ENCODE assay signal across 8 cellular contexts in genomic region chr19:2703077-2703437, GRCh38. TPM values are rescaled to one million over a fixed set of nuclear protein-coding genes. Genes with fewer than 3 reads are reported as not detected.
DNase-seq lines count a peak whose midpoint lies in the region; ATAC-seq and TF ChIP-seq lines count a peak whose summit lies in the region.

No MANE protein-coding gene starts in this region.

- no peaks in the 10 kb centered on the region for H4K20me1 ChIP-seq in Loucy (ENCODE audit: insufficient read depth, low read length, poor library complexity, severe bottlenecking)

- peak overlapping the region; percentile 53 for H3K27ac Mint-ChIP-seq in CD4-positive, alpha-beta T cell

- POLR2A ChIA-PET in CD4-positive, alpha-beta T cell (lab: Charles Lee): interaction anchor here (0.6 kb wide), 1 partner anchor 373 kb away, joined by 3 read pairs; no protein-coding TSS in a partner anchor

- no peaks in the 10 kb centered on the region for H3K9me3 ChIP-seq in CD4-positive, alpha-beta T cell (ENCODE audit: control insufficient read depth, low read length)
- no peaks in the 10 kb centered on the region for H3K9me3 ChIP-seq in Loucy (ENCODE audit: insufficient read depth, low read depth, low read length)
- H3K9me3 ChIP-seq in psoas muscle: no peaks in the 10 kb centered on the region

- no peaks in the 10 kb centered on the region for H3K36me3 Mint-ChIP-seq in CD4-positive, alpha-beta T cell (ENCODE audit: low read depth)

- DNase-seq in CD4-positive, alpha-beta T cell: no peak
- DNase-seq in epithelial cell of esophagus (ENCODE audit: low read depth): no peak
- DNase-seq in psoas muscle: no peak
- DNase-seq in NCI-H226: no peak
- DNase-seq in NCI-H748 treated with DMSO at 0.1 percent for 48 hours (lab: John Stamatoyannopoulos, UW): no peak
- no peak for DNase-seq in SHP77 treated with DMSO at 0.1 percent for 48 hours (lab: John Stamatoyannopoulos, UW)

- no peak for ATAC-seq in CD4-positive, alpha-beta T cell (ENCODE audit: poor library complexity)
- no peak for ATAC-seq in psoas muscle
- ATAC-seq in GM19035 (IDR thresholded peaks at IDR 0.05; ENCODE audit: unreplicated experiment): no peak

- H3K27me3 ChIP-seq in CD4-positive, alpha-beta T cell (ENCODE audit: control insufficient read depth, insufficient read depth, low read length): no peaks in the 10 kb centered on the region
- H3K27me3 ChIP-seq in Loucy (ENCODE audit: insufficient read depth, low read length, poor library complexity, severe bottlenecking): peaks cover 4% of the 10 kb centered on the region
- peaks cover 0 to 2% (median 0%) of the 10 kb centered on the region in 3 donors for H3K27me3 ChIP-seq in psoas muscle (ENCODE audit: insufficient read depth in 3 of 3, low read length in 2 of 3)

- 70 to 78% (median 73%) methylated on average over 5 of the region's 5 CpGs for WGBS in psoas muscle, 3 donors

- no peaks in the 10 kb centered on the region for H3K27me3 Mint-ChIP-seq in CD4-positive, alpha-beta T cell

- H3K36me3 ChIP-seq in Loucy (ENCODE audit: insufficient read depth, low read length): no peaks in the 10 kb centered on the region
- no peaks in the 10 kb centered on the region for H3K36me3 ChIP-seq in psoas muscle (ENCODE audit: insufficient read depth in 1 of 2, low read depth in 1 of 2)

- no peak overlapping the region for H2AFZ ChIP-seq in Loucy (ENCODE audit: low read length)

- H3K4me1 ChIP-seq in Loucy (ENCODE audit: insufficient read depth, low read length, poor library complexity, severe bottlenecking) (peaks cover 6% of the 10 kb centered on the region), psoas muscle (no peaks in the 10 kb centered on the region)

- H3K4me3 Mint-ChIP-seq in CD4-positive, alpha-beta T cell: peak overlapping the region; percentile 50

- no peak overlapping the region for H3K27ac ChIP-seq in CD4-positive, alpha-beta T cell (ENCODE audit: low read depth, low read length)
- no peak overlapping the region for H3K27ac ChIP-seq in psoas muscle

- H3K9me3 Mint-ChIP-seq in CD4-positive, alpha-beta T cell: no peaks in the 10 kb centered on the region

- intact Hi-C loops in CD4-positive, alpha-beta T cell (cut with DNase I, micrococcal nuclease): loop anchor here in 1 of 2 experiments (2.0 kb wide), 1 partner anchor 38 kb away; the partner anchor contains the start of gene SLC39A3
- intact Hi-C loops in psoas muscle (cut with DNase I): no loop called here

- H3K9ac ChIP-seq in Loucy (ENCODE audit: low read depth, low read length, poor library complexity, severe bottlenecking): no peak overlapping the region

- peak overlapping the region; percentile 6 for H3K4me3 ChIP-seq in Loucy (ENCODE audit: low read length, poor library complexity, severe bottlenecking)
- peak overlapping the region; percentile 27 for H3K4me3 ChIP-seq in epithelial cell of esophagus (ENCODE audit: low read length)
- H3K4me3 ChIP-seq in psoas muscle: peak overlapping the region; percentile 64

- no peaks in the 10 kb centered on the region for H3K79me2 ChIP-seq in Loucy (ENCODE audit: insufficient read depth, low read length)

- peaks cover 3% of the 10 kb centered on the region; the same call in 1 of the 2 replicates for H3F3A ChIP-seq in Loucy (ENCODE audit: low read depth)

- CTCF ChIA-PET in CD4-positive, alpha-beta T cell (lab: Charles Lee): interaction anchor here (0.9 kb wide), 1 partner anchor 46 kb away, joined by 3 read pairs; no protein-coding TSS in a partner anchor

- H3K4me2 ChIP-seq in Loucy (ENCODE audit: low read depth, low read length, poor library complexity, severe bottlenecking): no peak overlapping the region

- peaks cover 40% of the 10 kb centered on the region for H3K4me1 Mint-ChIP-seq in CD4-positive, alpha-beta T cell (ENCODE audit: low read depth)

- no peak for TF ChIP-seq CTCF in CD4-positive, alpha-beta T cell (IDR thresholded peaks at IDR 0.05)
- no peak for TF ChIP-seq CTCF in Loucy (conservative IDR thresholded peaks at IDR 0.05; ENCODE audit: low read length)
- no peak for TF ChIP-seq CTCF in epithelial cell of esophagus (IDR thresholded peaks at IDR 0.05; ENCODE audit: insufficient read depth, low read depth, low read length, missing control alignments)
- no peak for TF ChIP-seq CTCF in psoas muscle (IDR thresholded peaks at IDR 0.05)

- H3K9me2 ChIP-seq in Loucy (replicated peaks; ENCODE audit: low read depth, low read length): no peaks in the 10 kb centered on the region

RNA-seq across cellular contexts. Expression of gene GNG7, which starts 0.6 kb away (rescaled TPM):
- 1 to 10 TPM; 5.2 to 5.7 TPM for total RNA-seq in CD4-positive, alpha-beta T cell
- total RNA-seq in psoas muscle: 1 to 10 TPM; 1.2 to 5.4 (median 2.3) TPM
- under 1 TPM; 0.48 to 0.73 (median 0.58) TPM for polyA plus RNA-seq in psoas muscle

RNA-seq across cellular contexts. Expression of gene DIRAS1, which starts 18.1 kb away (rescaled TPM):
- total RNA-seq in CD4-positive, alpha-beta T cell: not detected
- 10 to 100 TPM in 1 of 4 donors, 1 to 10 TPM in 3; 1.1 to 29.9 (median 4.5) TPM for total RNA-seq in psoas muscle
- polyA plus RNA-seq in psoas muscle: 1 to 10 TPM in 1 of 3 donors, under 1 TPM in 2; 0.13 to 5.7 (median 0.15) TPM

RNA-seq across cellular contexts. Expression of gene SLC39A3, which starts 36.8 kb away (rescaled TPM):
- 1 to 10 TPM; 7.6 to 7.9 TPM for total RNA-seq in CD4-positive, alpha-beta T cell
- total RNA-seq in psoas muscle: 10 to 100 TPM; 16.9 to 26.8 (median 20.0) TPM
- 10 to 100 TPM; 28.4 to 70.1 (median 32.6) TPM for polyA plus RNA-seq in psoas muscle

Comparison
In these comparisons a context has a peak if more than half of its experiments do, and no peak if none do; other contexts are left out.
1. H3K4me3 ChIP-seq: peak in every context shown above with its lines; median percentile 64 in psoas muscle; 27 in epithelial cell of esophagus; 6 in Loucy.